10 cellular contexts compared by ENCODE assay signal in genomic region chr4:80017125-80017854, GRCh38. TPM values are rescaled to one million over a fixed set of nuclear protein-coding genes. Genes with fewer than 3 reads are reported as not detected.
DNase-seq lines count a peak whose midpoint lies in the region; ATAC-seq and TF ChIP-seq lines count a peak whose summit lies in the region.
"Had no signal": no experiment of that assay in that cellular context is flagged by ENCODE, and none has a peak within 500 bp of the region (broad histone marks: within the 10 kb centered on the region; RNA-seq: fewer than 3 reads in every experiment).

No MANE protein-coding gene starts in this region.

- no peak overlapping the region for H3K27ac Mint-ChIP-seq in WTC11

- peaks cover 9% of the 10 kb centered on the region for H3K4me1 Mint-ChIP-seq in WTC11
- H3K4me1 Mint-ChIP-seq: central memory CD8-positive, alpha-beta T cell had no signal

- ATAC-seq in GM18858 (IDR thresholded peaks at IDR 0.05; ENCODE audit: unreplicated experiment) = peak; percentile 79
- ATAC-seq in HG03378 (IDR thresholded peaks at IDR 0.05; ENCODE audit: unreplicated experiment) = peak; percentile 80
- ATAC-seq in WTC11 = peak; percentile 26; the same call in 1 of the 2 replicates
- ATAC-seq in upper lobe of right lung = no peak

- H3K9me3 ChIP-seq in osteoblast (ENCODE audit: low read depth, low read length) (no peaks in the 10 kb centered on the region), upper lobe of right lung (no peaks in the 10 kb centered on the region)

- H3K4me2 ChIP-seq in osteoblast (ENCODE audit: insufficient read depth, low read length) = peak overlapping the region; percentile 58

- CTCF ChIA-PET in WTC11 (lab: Charles Lee) = no interaction called here

- H3K36me3 Mint-ChIP-seq in WTC11 = no peaks in the 10 kb centered on the region

- H3K79me2 ChIP-seq in osteoblast (ENCODE audit: insufficient read depth, low read length) = peaks cover 19% of the 10 kb centered on the region

- no peak for DNase-seq in WTC11 (ENCODE audit: low spot score)
- DNase-seq in osteoblast (ENCODE audit: insufficient read length, low spot score, missing footprints) = peak; percentile 55
- DNase-seq in upper lobe of right lung = no peak
- no peak for DNase-seq in posterior cingulate gyrus
- DNase-seq in activated gamma-delta T cell (lab: John Stamatoyannopoulos, UW) = no peak
- no peak for DNase-seq in germinal center (ENCODE audit: low spot score)
- DNase-seq: stimulated activated CD4-positive, alpha-beta T cell treated with anti-CD3 and anti-CD28 coated beads, Interleukin-4, amount 100 ng/mL, for 1 hour had no signal

- H3K27me3 ChIP-seq in osteoblast (ENCODE audit: insufficient read depth, low read length) (no peaks in the 10 kb centered on the region), upper lobe of right lung (no peaks in the 10 kb centered on the region)

- H3K4me1 ChIP-seq in osteoblast (ENCODE audit: insufficient read depth, low read length) = peaks cover 35% of the 10 kb centered on the region
- no peaks in the 10 kb centered on the region for H3K4me1 ChIP-seq in upper lobe of right lung

- H3K36me3 ChIP-seq in osteoblast (ENCODE audit: insufficient read depth, low read length) (peaks cover 29% of the 10 kb centered on the region), upper lobe of right lung (peaks cover 16% of the 10 kb centered on the region)

- no peaks in the 10 kb centered on the region for H4K20me1 ChIP-seq in osteoblast (ENCODE audit: insufficient read depth, low read length)

- H3K4me3 Mint-ChIP-seq in WTC11 = no peak overlapping the region
- H3K4me3 Mint-ChIP-seq: central memory CD8-positive, alpha-beta T cell had no signal

- H3K27ac ChIP-seq in osteoblast (ENCODE audit: low read depth, low read length) = peak overlapping the region; percentile 96
- H3K27ac ChIP-seq in upper lobe of right lung = no peak overlapping the region

- peak overlapping the region; percentile 37 for H3K4me3 ChIP-seq in osteoblast (ENCODE audit: insufficient read depth, low read length)
- no peak overlapping the region for H3K4me3 ChIP-seq in upper lobe of right lung

- intact Hi-C loops in upper lobe of right lung (cut with DNase I) (no loop called here), posterior cingulate gyrus (cut with DNase I) (no loop called here)

- no peaks in the 10 kb centered on the region for H3K27me3 Mint-ChIP-seq in WTC11 (ENCODE audit: low read depth)
- H3K27me3 Mint-ChIP-seq: central memory CD8-positive, alpha-beta T cell had no signal

- peak overlapping the region; percentile 30 for H2AFZ ChIP-seq in osteoblast (ENCODE audit: low read length)

- TF ChIP-seq CTCF in WTC11 (IDR thresholded peaks at IDR 0.05) (no peak), osteoblast (IDR thresholded peaks at IDR 0.05; ENCODE audit: extremely low read depth, low read depth, low read length) (no peak), upper lobe of right lung (IDR thresholded peaks at IDR 0.05) (no peak)

- no peaks in the 10 kb centered on the region for H3K9me3 Mint-ChIP-seq in WTC11
- H3K9me3 Mint-ChIP-seq: central memory CD8-positive, alpha-beta T cell had no signal

- POLR2A ChIA-PET in WTC11 (lab: Charles Lee) = no interaction called here

TF ChIP-seq in WTC11, 78 proteins besides CTCF, POLR2A, EP300 and RAD21:
- TF ChIP-seq PREB (CRISPR knock-in tag; IDR thresholded peaks at IDR 0.05; ENCODE audit: borderline replicate concordance) (no peak), ZNF263 (CRISPR knock-in tag; IDR thresholded peaks at IDR 0.05; ENCODE audit: low read depth) (no peak), ESRRA (CRISPR knock-in tag; IDR thresholded peaks at IDR 0.05; ENCODE audit: borderline replicate concordance) (no peak), SP1 (CRISPR knock-in tag; conservative IDR thresholded peaks at IDR 0.05) (no peak), HMGA2 (CRISPR knock-in tag; IDR thresholded peaks at IDR 0.05) (no peak), CDX4 (CRISPR knock-in tag; IDR thresholded peaks at IDR 0.05; ENCODE audit: borderline replicate concordance) (no peak), E2F1 (CRISPR knock-in tag; IDR thresholded peaks at IDR 0.05) (no peak), ZNF232 (CRISPR knock-in tag; IDR thresholded peaks at IDR 0.05) (no peak), ATF3 (CRISPR knock-in tag; conservative IDR thresholded peaks at IDR 0.05) (no peak), ZNF423 (CRISPR knock-in tag; IDR thresholded peaks at IDR 0.05) (no peak)

RNA-seq across cellular contexts. Expression of gene ANTXR2, which starts 55.7 kb away (rescaled TPM):
- total RNA-seq in WTC11 (2021) = 7.9 to 9.9 TPM (median 9.0 TPM) in 3 replicates
- total RNA-seq in osteoblast = 86.9 and 97.4 TPM in 2 replicates
- total RNA-seq in upper lobe of right lung = 67.4 TPM
